In genomic region chr13:98461525-98462240, GRCh38 we compare ENCODE assay signal across 28 cellular contexts.
DNase-seq lines count a peak whose midpoint lies in the region; ATAC-seq and FAIRE-seq lines count a peak whose summit lies in the region.
"Had no signal": no experiment of that assay in that cellular context is flagged by ENCODE, and none has a peak within 500 bp of the region (broad histone marks: within the 10 kb centered on the region; RNA-seq: fewer than 3 reads in every experiment).

No MANE protein-coding gene starts in this region.

- FAIRE-seq in frontal cortex (lab: Jason Lieb, UNC), result no peak
- FAIRE-seq: islet of Langerhans had no signal

- H3K36me3 Mint-ChIP-seq in activated T-helper 17 cell treated with anti-CD3 and anti-CD28 coated beads, Interleukin-2, amount 50 U/mL, for 72 hours (ENCODE audit: low read depth), result peaks cover 100% of the 10 kb centered on the region
- H3K36me3 Mint-ChIP-seq in naive B cell, result peaks cover 20 to 21% of the 10 kb centered on the region in 2 donors

- H4K20me1 ChIP-seq in BLaER1 treated with 17β-estradiol and CSF1 and Interleukin-3, amounts not matched to agents 10 nM and 100 nM, result peaks cover 75 to 97% (median 93%) of the 10 kb centered on the region in 11 experiments

- DNase-seq in NCI-H82 (lab: John Stamatoyannopoulos, UW), result peak; percentile 42
- DNase-seq in NCI-H82 treated with DMSO at 0.1 percent for 48 hours (lab: John Stamatoyannopoulos, UW; ENCODE audit: unreplicated experiment), result no peak
- no peak for DNase-seq in naive B cell
- no peak for DNase-seq in frontal cortex (ENCODE audit: low spot score in 2 of 2)
- DNase-seq in NCI-H146 (lab: John Stamatoyannopoulos, UW), result no peak
- no peak for DNase-seq in islet precursor cell
- DNase-seq: 8988T; activated B cell treated with CpG ODN at 0.5 μM for 24 hours; activated CD8-positive, alpha-beta memory T cell treated with anti-CD3 and anti-CD28 coated beads for 24 hours; activated naive CD8-positive, alpha-beta T cell treated with anti-CD3 and anti-CD28 coated beads, Interleukin-2, amount 10 ng/mL, durations not matched to agents 7 days and 5 days; activated T-cell treated with anti-CD3 and anti-CD28 coated beads, Interleukin-2, amount 50 U/mL, for 48 hours; COR-L47; effector memory CD4-positive, alpha-beta T cell; gastrocnemius medialis; NCI-H1105 treated with DMSO at 0.1 percent for 48 hours; NCI-H510A; nucleus accumbens; stimulated activated CD4-positive, alpha-beta T cell treated with anti-CD3 and anti-CD28 coated beads, Interleukin-2, amount 100 ng/mL, for 48 hours; stomach; T-helper 9 cell; trophoblast cell had no signal

- H3K27ac Mint-ChIP-seq in activated T-helper 17 cell treated with anti-CD3 and anti-CD28 coated beads, Interleukin-2, amount 50 U/mL, for 72 hours, result peak overlapping the region; percentile 83
- peak overlapping the region in 4 of 6 donors; percentile 34 to 94 (median 62) for H3K27ac Mint-ChIP-seq in naive B cell
- H3K27ac Mint-ChIP-seq: activated B cell treated with CpG ODN at 0.5 μM for 24 hours had no signal

- peaks cover 95 to 100% (median 99%) of the 10 kb centered on the region in 11 experiments for H3K36me3 ChIP-seq in BLaER1 treated with 17β-estradiol and CSF1 and Interleukin-3, amounts not matched to agents 10 nM and 100 nM

- no peak overlapping the region for H3K9ac ChIP-seq in BLaER1 treated with 17β-estradiol and CSF1 and Interleukin-3, amounts not matched to agents 10 nM and 100 nM

- peaks cover 0 to 27% (median 21%) of the 10 kb centered on the region in 10 experiments; a peak in 13 of 20 replicates for H3K4me1 ChIP-seq in BLaER1 treated with 17β-estradiol and CSF1 and Interleukin-3, amounts not matched to agents 10 nM and 100 nM

- H3K27me3 ChIP-seq in BLaER1 treated with 17β-estradiol and CSF1 and Interleukin-3, amounts not matched to agents 10 nM and 100 nM, result no peaks in the 10 kb centered on the region
- H3K27me3 ChIP-seq: esophagus muscularis mucosa, gastrocnemius medialis, stomach had no signal

- no peak overlapping the region for H3K4me3 ChIP-seq in BLaER1 treated with 17β-estradiol and CSF1 and Interleukin-3, amounts not matched to agents 10 nM and 100 nM
- H3K4me3 ChIP-seq: esophagus muscularis mucosa, gastrocnemius medialis, GM23338, lung, stomach had no signal

- ATAC-seq in activated T-helper 17 cell treated with anti-CD3 and anti-CD28 coated beads, Interleukin-2, amount 50 U/mL, for 72 hours (replicated peaks), result no peak
- no peak for ATAC-seq in naive B cell (ENCODE audit: low read depth in 2 of 2)
- ATAC-seq: gastrocnemius medialis, GM23338, SK-N-SH treated with all-trans-retinoic acid at 6 μM for 48 hours had no signal

- no peaks in the 10 kb centered on the region for H3K9me3 ChIP-seq in BLaER1 treated with 17β-estradiol and CSF1 and Interleukin-3, amounts not matched to agents 10 nM and 100 nM (replicated peaks in 1 of 11)
- H3K9me3 ChIP-seq: esophagus muscularis mucosa, gastrocnemius medialis, stomach had no signal

- H3K4me1 Mint-ChIP-seq in activated T-helper 17 cell treated with anti-CD3 and anti-CD28 coated beads, Interleukin-2, amount 50 U/mL, for 72 hours, result peaks cover 15% of the 10 kb centered on the region
- H3K4me1 Mint-ChIP-seq in naive B cell, result peaks cover 7 to 9% (median 7%) of the 10 kb centered on the region in 3 donors
- H3K4me1 Mint-ChIP-seq: activated B cell treated with CpG ODN at 0.5 μM for 24 hours had no signal

- no peaks in the 10 kb centered on the region for H3K27me3 Mint-ChIP-seq in activated T-helper 17 cell treated with anti-CD3 and anti-CD28 coated beads, Interleukin-2, amount 50 U/mL, for 72 hours
- no peaks in the 10 kb centered on the region for H3K27me3 Mint-ChIP-seq in naive B cell
- H3K27me3 Mint-ChIP-seq: activated B cell treated with CpG ODN at 0.5 μM for 24 hours; activated naive CD8-positive, alpha-beta T cell treated with anti-CD3 and anti-CD28 coated beads, Interleukin-2, amount 10 ng/mL, durations not matched to agents 7 days and 5 days had no signal

- H3K4me2 ChIP-seq in BLaER1 treated with 17β-estradiol and CSF1 and Interleukin-3, amounts not matched to agents 10 nM and 100 nM, result peak overlapping the region in 7 of 11 experiments; percentile 31 to 76 (median 70); a peak in 13 of 22 replicates
- H3K4me2 ChIP-seq: GM23338 had no signal

- H3K4me3 Mint-ChIP-seq in activated T-helper 17 cell treated with anti-CD3 and anti-CD28 coated beads, Interleukin-2, amount 50 U/mL, for 72 hours, result no peak overlapping the region
- H3K4me3 Mint-ChIP-seq in naive B cell, result no peak overlapping the region
- H3K4me3 Mint-ChIP-seq: activated B cell treated with CpG ODN at 0.5 μM for 24 hours; activated naive CD8-positive, alpha-beta T cell treated with anti-CD3 and anti-CD28 coated beads, Interleukin-2, amount 10 ng/mL, durations not matched to agents 7 days and 5 days; GM23338 had no signal

- no peak overlapping the region for H3K27ac ChIP-seq in BLaER1 treated with 17β-estradiol and CSF1 and Interleukin-3, amounts not matched to agents 10 nM and 100 nM
- H3K27ac ChIP-seq: esophagus muscularis mucosa, gastrocnemius medialis had no signal

- H3K9me3 Mint-ChIP-seq in activated T-helper 17 cell treated with anti-CD3 and anti-CD28 coated beads, Interleukin-2, amount 50 U/mL, for 72 hours, result no peaks in the 10 kb centered on the region
- H3K9me3 Mint-ChIP-seq in naive B cell, result no peaks in the 10 kb centered on the region
- H3K9me3 Mint-ChIP-seq: activated B cell treated with CpG ODN at 0.5 μM for 24 hours; activated naive CD8-positive, alpha-beta T cell treated with anti-CD3 and anti-CD28 coated beads, Interleukin-2, amount 10 ng/mL, durations not matched to agents 7 days and 5 days; GM23338 had no signal
